In the genomic region with DNA sequence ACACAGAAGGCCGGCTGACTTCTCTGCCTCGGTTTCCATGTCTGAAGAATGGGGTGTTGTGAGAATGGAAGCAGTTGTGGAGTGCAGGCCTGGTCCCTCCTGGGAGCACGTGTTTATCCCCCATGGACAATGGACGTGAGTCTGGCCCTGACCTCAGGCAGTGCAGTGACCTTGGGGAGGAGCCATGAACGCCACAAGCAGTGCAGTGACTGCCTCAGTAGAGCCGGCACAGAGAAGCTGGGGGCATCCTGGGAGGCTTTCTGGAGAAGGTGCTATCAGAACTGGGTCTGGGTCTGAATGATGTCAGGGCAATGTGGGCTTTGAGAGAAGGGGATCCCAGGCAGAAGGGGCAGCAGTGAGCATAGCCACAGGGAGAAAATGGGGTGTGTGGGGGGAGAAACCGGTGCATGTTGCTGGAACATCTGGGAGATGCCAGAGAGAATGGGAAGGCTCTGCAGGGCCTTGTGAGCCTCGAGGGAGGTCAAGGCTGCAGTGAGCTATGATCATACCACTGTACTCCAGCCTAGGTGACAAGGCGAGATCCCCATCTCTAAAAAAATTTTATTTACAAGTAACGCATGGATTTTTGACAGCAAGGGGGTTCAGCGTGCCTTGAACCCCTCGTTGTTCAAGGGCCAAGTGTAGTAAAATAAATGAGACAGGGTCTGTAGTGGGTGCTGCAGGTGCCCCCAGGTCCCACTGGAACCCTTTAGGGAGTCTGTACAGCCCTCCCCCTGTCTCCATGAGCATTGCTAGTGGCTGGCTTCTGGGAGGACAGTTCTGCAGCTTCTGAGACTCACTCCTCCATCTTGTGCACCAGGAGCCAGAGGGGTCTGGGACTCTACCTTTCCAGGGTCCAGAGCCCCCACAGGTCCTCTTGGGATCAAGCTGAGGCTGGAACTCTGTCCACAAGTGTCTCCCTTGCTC, we compare ENCODE assay signal across 18 cellular contexts. TPM values are rescaled to one million over a fixed set of nuclear protein-coding genes. Genes with fewer than 3 reads are reported as not detected.
"Had no signal": no experiment of that assay in that cellular context is flagged by ENCODE, and none has a peak within 500 bp of the region (broad histone marks: within the 10 kb centered on the region; RNA-seq: fewer than 3 reads in every experiment).

No MANE protein-coding gene starts in this region.

- H3K4me3 Mint-ChIP-seq: activated CD4-positive, alpha-beta T cell treated with anti-CD3 and anti-CD28 coated beads, Interleukin-2, amount 10 ng/mL, durations not matched to agents 7 days and 5 days; activated T-cell treated with anti-CD3 and anti-CD28 coated beads, Interleukin-2, amount 50 U/mL, for 24 hours; naive B cell had no signal

- H3K9me3 ChIP-seq: esophagus squamous epithelium, neutrophil, right lobe of liver had no signal

- FAIRE-seq: bronchial epithelial cell had no signal

- DNase-seq: activated CD4-positive, alpha-beta T cell treated with anti-CD3 and anti-CD28 coated beads, Interleukin-2, amount 10 ng/mL, durations not matched to agents 7 days and 5 days; activated gamma-delta T cell treated with Interleukin-2 at 50 U/mL for 16 hours; activated T-cell treated with anti-CD3 and anti-CD28 coated beads, Interleukin-2, amount 50 U/mL, for 24 hours; aorta; esophagus squamous epithelium; foreskin fibroblast; left lung; midbrain; naive B cell; right lobe of liver; stimulated activated CD4-positive, alpha-beta T cell treated with anti-CD3 and anti-CD28 coated beads, Interleukin-1b, Interleukin-23, amount 100 ng/mL, for 48 hours; stimulated activated naive CD4-positive, alpha-beta T cell; T-helper 1 cell; trophoblast cell; WERI-Rb-1 had no signal

- ATAC-seq: left lung had no signal

- H3K4me1 Mint-ChIP-seq: activated CD4-positive, alpha-beta T cell treated with anti-CD3 and anti-CD28 coated beads, Interleukin-2, amount 10 ng/mL, durations not matched to agents 7 days and 5 days had no signal

- H3K27ac ChIP-seq: esophagus squamous epithelium, left lung, neutrophil, right lobe of liver, WERI-Rb-1 had no signal

- H3K4me1 ChIP-seq: esophagus squamous epithelium, left lung, right lobe of liver had no signal

- H3K36me3 ChIP-seq: neutrophil, right lobe of liver had no signal

- H3K27me3 Mint-ChIP-seq: activated T-cell treated with anti-CD3 and anti-CD28 coated beads, Interleukin-2, amount 50 U/mL, for 24 hours had no signal

- H3K4me3 ChIP-seq: esophagus squamous epithelium, left lung, right lobe of liver had no signal

- H3K27ac Mint-ChIP-seq: activated CD4-positive, alpha-beta T cell treated with anti-CD3 and anti-CD28 coated beads, Interleukin-2, amount 10 ng/mL, durations not matched to agents 7 days and 5 days; activated T-cell treated with anti-CD3 and anti-CD28 coated beads, Interleukin-2, amount 50 U/mL, for 24 hours had no signal

- H3K27me3 ChIP-seq: esophagus squamous epithelium, left lung, right lobe of liver had no signal

RNA-seq across cellular contexts. Expression of gene ZBP1, which starts 27.0 kb away (rescaled TPM):
- total RNA-seq: bronchial epithelial cell, SK-MEL-5 had no signal
